In the genomic region with DNA sequence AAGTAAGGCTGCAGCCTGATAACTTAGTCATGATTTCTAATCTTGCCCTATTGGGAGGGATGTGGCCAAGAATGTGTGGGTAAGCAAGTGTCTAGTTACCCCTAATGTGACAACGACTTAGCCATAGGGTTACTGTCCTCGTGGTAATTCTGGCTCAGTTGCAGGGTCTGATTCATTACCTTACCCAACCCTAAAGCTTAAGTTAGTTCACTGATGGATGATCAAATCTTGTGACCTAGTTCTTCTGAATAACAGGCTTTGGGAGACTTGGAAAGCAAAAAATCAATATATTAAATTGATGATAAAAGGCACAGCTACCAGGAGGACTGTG, we compare ENCODE assay signal across 12 cellular contexts. TPM values are rescaled to one million over a fixed set of nuclear protein-coding genes. Genes with fewer than 3 reads are reported as not detected.
DNase-seq lines count a peak whose midpoint lies in the region; ATAC-seq and TF ChIP-seq lines count a peak whose summit lies in the region.
"Had no signal": no experiment of that assay in that cellular context is flagged by ENCODE, and none has a peak within 500 bp of the region (broad histone marks: within the 10 kb centered on the region; RNA-seq: fewer than 3 reads in every experiment).

No MANE protein-coding gene starts in this region.

- peak overlapping the region; percentile 82 for H3K4me2 ChIP-seq in OCI-LY7 (ENCODE audit: low read length)

- no peak for TF ChIP-seq EP300 in sigmoid colon (IDR thresholded peaks at IDR 0.05)

- H3K4me3 ChIP-seq in OCI-LY7 (ENCODE audit: low read depth, low read length, poor library complexity, severe bottlenecking) (peak overlapping the region; percentile 72), epithelial cell of proximal tubule (ENCODE audit: low read depth, low read length) (no peak overlapping the region), sigmoid colon (no peak overlapping the region)

- H3K9me2 ChIP-seq in OCI-LY7 (ENCODE audit: insufficient read depth, low read length): no peaks in the 10 kb centered on the region

- H3K36me3 ChIP-seq in OCI-LY7 (ENCODE audit: insufficient read depth, low read length): no peaks in the 10 kb centered on the region
- no peaks in the 10 kb centered on the region for H3K36me3 ChIP-seq in sigmoid colon

- CTCF ChIA-PET in OCI-LY7 (lab: Charles Lee; ENCODE audit: unreplicated experiment): no interaction called here

- BruUV-seq in OCI-LY7 (replicated peaks; lab: Mats Ljungman, UMichigan): no TSS peak

- no peak for ATAC-seq in HG03045 (IDR thresholded peaks at IDR 0.05; ENCODE audit: unreplicated experiment)
- ATAC-seq in GM19328 (IDR thresholded peaks at IDR 0.05; ENCODE audit: unreplicated experiment): no peak
- ATAC-seq: sciatic nerve had no signal

- H4K20me1 ChIP-seq in OCI-LY7 (ENCODE audit: insufficient read depth, low read length): no peaks in the 10 kb centered on the region

- peak overlapping the region; percentile 75; the same call in 1 of the 2 replicates for H2AFZ ChIP-seq in OCI-LY7 (ENCODE audit: low read length)

- intact Hi-C loops in OCI-LY7 (cut with micrococcal nuclease; ENCODE audit: unreplicated experiment): loop anchor here (5.0 kb wide), 2 partner anchors 370 to 680 kb away; a partner anchor contains a TSS
- intact Hi-C loops in sigmoid colon (cut with DNase I): no loop called here

- TF ChIP-seq POLR2A in sigmoid colon (IDR thresholded peaks at IDR 0.05): no peak

- 74 to 77% methylated on average over 2 of the region's 2 CpGs for WGBS in sigmoid colon, 2 donors

- peaks cover 30% of the 10 kb centered on the region for H3K79me2 ChIP-seq in OCI-LY7 (ENCODE audit: insufficient read depth, low read depth, low read length)

- TF ChIP-seq CTCF in OCI-LY7 (conservative IDR thresholded peaks at IDR 0.05; ENCODE audit: low read length) (no peak), epithelial cell of proximal tubule (conservative IDR thresholded peaks at IDR 0.05; ENCODE audit: low read depth, low read length) (no peak), sigmoid colon (IDR thresholded peaks at IDR 0.05) (no peak)

- POLR2A ChIA-PET in OCI-LY7 (lab: Charles Lee): interaction anchor here (0.6 kb wide), 1 partner anchor 76 kb away, joined by 3 read pairs; no protein-coding TSS in a partner anchor

- H3K27me3 ChIP-seq in sigmoid colon: no peaks in the 10 kb centered on the region

- DNase-seq in GM03348 (ENCODE audit: low spot score) (peak; percentile 14), OCI-LY7 (ENCODE audit: low spot score) (no peak), epithelial cell of proximal tubule (ENCODE audit: low read depth) (peak; percentile 16), sigmoid colon (no peak), NCI-H1694 treated with DMSO at 0.1 percent for 48 hours (lab: John Stamatoyannopoulos, UW) (no peak), mucosa of gallbladder (ENCODE audit: low spot score) (no peak)
- DNase-seq: activated CD4-positive, alpha-beta memory T cell treated with anti-CD3 and anti-CD28 coated beads, Interleukin-2, amount 10 ng/mL, durations not matched to agents 7 days and 5 days; cortex of kidney; NCI-H1105 treated with DMSO at 0.1 percent for 48 hours had no signal

- H3K9me3 ChIP-seq in OCI-LY7 (ENCODE audit: low read length) (no peaks in the 10 kb centered on the region), sigmoid colon (no peaks in the 10 kb centered on the region)

- H3K4me1 ChIP-seq in OCI-LY7 (ENCODE audit: insufficient read depth, low read length, poor library complexity, severe bottlenecking): peaks cover 30% of the 10 kb centered on the region
- peaks cover 0 to 31% (median 22%) of the 10 kb centered on the region in 4 donors for H3K4me1 ChIP-seq in sigmoid colon

- H3K27ac ChIP-seq in OCI-LY7 (ENCODE audit: low read depth, low read length, poor library complexity, severe bottlenecking): no peak overlapping the region
- H3K27ac ChIP-seq in sigmoid colon: peak overlapping the region; percentile 91 to 97 (median 92)

RNA-seq across cellular contexts. Expression of a gene that starts 1.6 kb away (rescaled TPM):
- total RNA-seq in OCI-LY7 (2014; rRNA removed; shearing (Covaris generic)): 28.1 and 46.7 TPM in 2 replicates
- total RNA-seq in OCI-LY7 (2022) (45.8 and 46.0 TPM in 2 replicates), epithelial cell of proximal tubule (40.9 and 41.6 TPM in 2 replicates), sigmoid colon (10 to 100 TPM; 19.5 to 26.0 (median 24.7) TPM), mucosa of gallbladder (35.7 TPM)
- polyA plus RNA-seq in sigmoid colon: 10 to 100 TPM; 16.2 to 29.9 (median 24.0) TPM

RNA-seq across cellular contexts. Expression of a gene that starts 9.2 kb away (rescaled TPM):
- 4.1 and 4.8 TPM in 2 replicates for total RNA-seq in OCI-LY7 (2014; rRNA removed; shearing (Covaris generic))
- total RNA-seq in OCI-LY7 (2022): 21.0 and 21.6 TPM in 2 replicates
- total RNA-seq in epithelial cell of proximal tubule: 7.2 and 8.9 TPM in 2 replicates
- 1 to 10 TPM; 3.3 to 4.2 (median 3.9) TPM for total RNA-seq in sigmoid colon
- 1 to 10 TPM; 4.8 to 6.0 (median 5.4) TPM for polyA plus RNA-seq in sigmoid colon
- 8.7 TPM for total RNA-seq in mucosa of gallbladder

Comparison
In these comparisons a context has a peak if more than half of its experiments do, and no peak if none do; other contexts are left out.
1. DNase-seq: peak in GM03348 (single experiment) and epithelial cell of proximal tubule (single experiment); none in OCI-LY7 (single experiment), sigmoid colon (single experiment), NCI-H1694 treated with DMSO at 0.1 percent for 48 hours (single experiment) and mucosa of gallbladder (single experiment).